ENCODE assay signal across 1 cellular context in genomic region chr14:35094645-35095044, GRCh38.
A peak's percentile ranks its signal among the peaks of the same experiment; 100 is the strongest.
TF ChIP-seq lines count a peak whose summit lies in the region.

No MANE protein-coding gene starts in this region.

TF ChIP-seq in HepG2, 621 proteins besides CTCF, POLR2A, EP300 and RAD21:
- TF ChIP-seq ZMAT5 (CRISPR knock-in tag; IDR thresholded peaks at IDR 0.05; ENCODE audit: borderline replicate concordance, low read depth) (0 out of 2 replicates have a peak, but pooled peaks have one; percentile 53), ZXDC (CRISPR knock-in tag; IDR thresholded peaks at IDR 0.05) (peak; percentile 42; the same call in 1 of the 2 replicates), SCMH1 (CRISPR knock-in tag; IDR thresholded peaks at IDR 0.05; ENCODE audit: borderline replicate concordance) (0 out of 2 replicates have a peak, but pooled peaks have one; percentile 37), CENPX (CRISPR knock-in tag; IDR thresholded peaks at IDR 0.05) (0 out of 2 replicates have a peak, but pooled peaks have one; percentile 58)
